1 cellular context compared by ENCODE assay signal in genomic region chr11:61547246-61547645, GRCh38.
TF ChIP-seq lines count a peak whose summit lies in the region.

No MANE protein-coding gene starts in this region.

TF ChIP-seq in H1, 55 proteins besides CTCF, POLR2A, EP300 and RAD21:
- no peak for TF ChIP-seq ATF3 (IDR thresholded peaks at IDR 0.05; ENCODE audit: insufficient read depth, low read depth, low read length)
- TF ChIP-seq E2F6 (IDR thresholded peaks at IDR 0.05): 0 out of 2 replicates have a peak, but pooled peaks have one; percentile 21
